Comparison of ENCODE assay signal across 8 cellular contexts in genomic region chr6:35568967-35569606, GRCh38. TPM values are rescaled to one million over a fixed set of nuclear protein-coding genes. Genes with fewer than 3 reads are reported as not detected.
DNase-seq lines count a peak whose midpoint lies in the region; ATAC-seq and TF ChIP-seq lines count a peak whose summit lies in the region.

No MANE protein-coding gene starts in this region.

- ATAC-seq in left lobe of liver (peak; percentile 85), HG03280 (IDR thresholded peaks at IDR 0.05; ENCODE audit: unreplicated experiment) (no peak)

- no peaks in the 10 kb centered on the region for H4K20me1 ChIP-seq in OCI-LY3 (ENCODE audit: insufficient read depth, low read length)

- H3K27me3 ChIP-seq in OCI-LY3 (ENCODE audit: low read depth, low read length) (peaks cover 8% of the 10 kb centered on the region; the same call in 1 of the 2 replicates), ascending aorta (no peaks in the 10 kb centered on the region), suprapubic skin (no peaks in the 10 kb centered on the region)

- H3K27ac ChIP-seq in OCI-LY3 (ENCODE audit: low read length) = no peak overlapping the region
- no peak overlapping the region for H3K27ac ChIP-seq in ascending aorta
- H3K27ac ChIP-seq in suprapubic skin = no peak overlapping the region

- H2AFZ ChIP-seq in OCI-LY3 (ENCODE audit: low read depth, low read length) = no peak overlapping the region

- TF ChIP-seq POLR2A in suprapubic skin (IDR thresholded peaks at IDR 0.05) = no peak

- H3K9me3 ChIP-seq in OCI-LY3 (ENCODE audit: insufficient read depth, low read length) = no peaks in the 10 kb centered on the region
- no peaks in the 10 kb centered on the region for H3K9me3 ChIP-seq in ascending aorta
- no peaks in the 10 kb centered on the region for H3K9me3 ChIP-seq in suprapubic skin

- no peak overlapping the region for H3K4me2 ChIP-seq in OCI-LY3 (ENCODE audit: low read length)

- intact Hi-C loops in ascending aorta (cut with DNase I) = no loop called here

- H3K9ac ChIP-seq in OCI-LY3 (ENCODE audit: low read length) = no peak overlapping the region

- DNase-seq in ELR (ENCODE audit: low read depth) (peak; percentile 30), ascending aorta (ENCODE audit: low spot score in 2 of 2) (no peak), left lobe of liver (ENCODE audit: low spot score) (peak; percentile 64), suprapubic skin (ENCODE audit: low spot score in 2 of 2) (peak; percentile 79 to 86), SK-N-DZ (ENCODE audit: low spot score) (no peak), NCI-H1048 (lab: John Stamatoyannopoulos, UW) (no peak)

- peaks cover 26% of the 10 kb centered on the region for H3K36me3 ChIP-seq in OCI-LY3 (replicated peaks; ENCODE audit: low read depth, low read length)
- peaks cover 19 to 28% of the 10 kb centered on the region in 2 donors for H3K36me3 ChIP-seq in ascending aorta
- H3K36me3 ChIP-seq in suprapubic skin = peaks cover 19% of the 10 kb centered on the region

- H3K79me2 ChIP-seq in OCI-LY3 (ENCODE audit: low read length) = no peaks in the 10 kb centered on the region

- TF ChIP-seq CTCF in OCI-LY3 (IDR thresholded peaks at IDR 0.05; ENCODE audit: low read depth, low read length) = peak; percentile 38
- peak in 2 of 3 experiments; percentile 14 to 24 for TF ChIP-seq CTCF in ascending aorta (IDR thresholded peaks at IDR 0.05)
- TF ChIP-seq CTCF in suprapubic skin (IDR thresholded peaks at IDR 0.05) = peak in 1 of 2 donors; percentile 36

- H3K4me1 ChIP-seq in OCI-LY3 (ENCODE audit: low read length) = no peaks in the 10 kb centered on the region
- H3K4me1 ChIP-seq in ascending aorta = no peaks in the 10 kb centered on the region
- no peaks in the 10 kb centered on the region for H3K4me1 ChIP-seq in suprapubic skin

- H3K4me3 ChIP-seq in OCI-LY3 (ENCODE audit: low read length) (no peak overlapping the region), ascending aorta (no peak overlapping the region), suprapubic skin (no peak overlapping the region)

- WGBS in suprapubic skin = 72% methylated on average over 8 of the region's 8 CpGs

- TF ChIP-seq EP300 in suprapubic skin (IDR thresholded peaks at IDR 0.05) = no peak

RNA-seq across cellular contexts. Expression of gene TULP1, which starts 56.4 kb away (rescaled TPM):
- total RNA-seq in ascending aorta = not detected
- not detected for total RNA-seq in left lobe of liver
- under 1 TPM in 2 of 4 donors, not detected in 2; 0.72 to 0.83 TPM for total RNA-seq in suprapubic skin
- not detected in 2 replicates for polyA plus RNA-seq in SK-N-DZ (2014; cell fraction: cytosol; rRNA removed)
- polyA plus RNA-seq in SK-N-DZ (2014; cell fraction: nucleus; rRNA removed) = 0.26 and 0.68 TPM in 2 replicates

Comparison
In these comparisons a context has a peak if more than half of its experiments do, and no peak if none do; other contexts are left out.
1. DNase-seq: peak in ELR (single experiment), left lobe of liver (single experiment) and suprapubic skin (2 of 2); none in ascending aorta (0 of 2), SK-N-DZ (single experiment) and NCI-H1048 (single experiment).